In the genomic region with DNA sequence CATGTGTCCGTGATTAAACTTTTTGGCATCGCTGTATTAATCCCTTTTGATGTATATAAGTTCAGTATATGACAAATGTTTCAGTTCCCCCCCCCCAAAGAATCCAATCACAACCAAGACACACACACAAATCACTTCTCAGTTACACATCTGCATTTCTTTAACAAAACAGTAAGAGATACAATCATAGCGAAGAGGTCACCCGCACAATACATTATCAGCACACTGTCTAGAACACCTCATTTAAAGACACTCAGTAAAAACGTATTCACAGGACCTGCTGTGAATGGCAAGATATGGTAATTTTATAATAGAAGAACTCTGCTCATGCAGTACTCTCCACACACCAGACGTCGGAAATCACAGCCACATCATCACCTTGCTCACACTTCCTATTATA, we compare ENCODE assay signal across 20 cellular contexts.
"Had no signal": no experiment of that assay in that cellular context is flagged by ENCODE, and none has a peak within 500 bp of the region (broad histone marks: within the 10 kb centered on the region; RNA-seq: fewer than 3 reads in every experiment).

No MANE protein-coding gene starts in this region.

- H3K27me3 ChIP-seq: MG63 had no signal

- H3K27ac ChIP-seq: RWPE1 had no signal

- ATAC-seq: Panc1 had no signal

- H3K4me2 ChIP-seq: SK-N-SH had no signal

- H3K9ac ChIP-seq: SK-N-SH had no signal

- H3K9me2 ChIP-seq: SK-N-SH had no signal

- H3K9me3 ChIP-seq: MG63, SK-N-SH had no signal

- DNase-seq: KBM-7, MG63, NCI-H1092, NCI-H1105 treated with DMSO at 0.1 percent for 48 hours, NCI-H1417 treated with DMSO at 0.1 percent for 48 hours, NCI-H146, NCI-H1694 treated with DMSO at 0.1 percent for 48 hours, NCI-H1930, NCI-H2081, NCI-H2171, NCI-H226, NCI-H446, NCI-H510A, NCI-H524 treated with DMSO at 0.1 percent for 48 hours, NCI-H69, NCI-H774, SHP77, SK-N-SH had no signal

- H3K4me3 ChIP-seq: MG63 had no signal
